Comparison of ENCODE assay signal across 3 cellular contexts in the genomic region with DNA sequence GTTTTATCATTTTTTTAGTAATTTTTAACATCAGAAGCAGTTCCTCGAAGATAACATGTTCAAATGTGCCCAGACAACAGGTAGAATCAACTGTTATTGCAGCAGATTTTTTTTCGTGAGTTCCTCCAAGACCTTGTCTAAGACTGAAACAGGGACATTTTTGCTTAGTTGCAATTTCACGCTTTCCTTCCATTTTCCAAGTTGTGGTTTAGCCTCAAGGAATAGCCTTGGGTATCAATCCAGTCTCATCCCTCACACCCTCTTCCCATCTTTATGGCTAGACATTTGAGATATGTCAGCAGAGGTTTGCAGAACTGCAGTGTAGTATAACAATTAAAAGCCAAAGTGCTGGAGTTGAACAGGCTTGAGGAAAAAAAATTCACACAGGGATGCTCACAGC.
A peak's percentile ranks its signal among the peaks of the same experiment; 100 is the strongest.
TF ChIP-seq lines count a peak whose summit lies in the region.

No MANE protein-coding gene starts in this region.

TF ChIP-seq in HepG2, 621 proteins besides CTCF, POLR2A, EP300 and RAD21 (continued from another document):
- no peak for TF ChIP-seq SP5 (CRISPR knock-in tag; IDR thresholded peaks at IDR 0.05; ENCODE audit: borderline replicate concordance, low read depth)
- no peak for TF ChIP-seq SRSF1 (optimal IDR thresholded peaks at IDR 0.05; ENCODE audit: low read depth, low read length)
- no peak for TF ChIP-seq AGO1 (IDR thresholded peaks at IDR 0.05; ENCODE audit: low read depth, low read length, poor library complexity, severe bottlenecking)
- TF ChIP-seq KAT8 (CRISPR knock-in tag; IDR thresholded peaks at IDR 0.05): no peak
- TF ChIP-seq MYNN (CRISPR knock-in tag; IDR thresholded peaks at IDR 0.05; ENCODE audit: low read depth): no peak
- no peak for TF ChIP-seq ISX (CRISPR knock-in tag; conservative IDR thresholded peaks at IDR 0.05)
- no peak for TF ChIP-seq CEBPG (CRISPR knock-in tag; IDR thresholded peaks at IDR 0.05)
- peak; percentile 67 for TF ChIP-seq MAFF (IDR thresholded peaks at IDR 0.05; ENCODE audit: low read depth, low read length)
- TF ChIP-seq ZNF382 (CRISPR knock-in tag; IDR thresholded peaks at IDR 0.05; ENCODE audit: borderline replicate concordance): no peak
- TF ChIP-seq ZMYM4 (CRISPR knock-in tag; IDR thresholded peaks at IDR 0.05): no peak
- TF ChIP-seq RXRB (CRISPR knock-in tag; IDR thresholded peaks at IDR 0.05; ENCODE audit: borderline replicate concordance): no peak
- TF ChIP-seq, protein P1, sequence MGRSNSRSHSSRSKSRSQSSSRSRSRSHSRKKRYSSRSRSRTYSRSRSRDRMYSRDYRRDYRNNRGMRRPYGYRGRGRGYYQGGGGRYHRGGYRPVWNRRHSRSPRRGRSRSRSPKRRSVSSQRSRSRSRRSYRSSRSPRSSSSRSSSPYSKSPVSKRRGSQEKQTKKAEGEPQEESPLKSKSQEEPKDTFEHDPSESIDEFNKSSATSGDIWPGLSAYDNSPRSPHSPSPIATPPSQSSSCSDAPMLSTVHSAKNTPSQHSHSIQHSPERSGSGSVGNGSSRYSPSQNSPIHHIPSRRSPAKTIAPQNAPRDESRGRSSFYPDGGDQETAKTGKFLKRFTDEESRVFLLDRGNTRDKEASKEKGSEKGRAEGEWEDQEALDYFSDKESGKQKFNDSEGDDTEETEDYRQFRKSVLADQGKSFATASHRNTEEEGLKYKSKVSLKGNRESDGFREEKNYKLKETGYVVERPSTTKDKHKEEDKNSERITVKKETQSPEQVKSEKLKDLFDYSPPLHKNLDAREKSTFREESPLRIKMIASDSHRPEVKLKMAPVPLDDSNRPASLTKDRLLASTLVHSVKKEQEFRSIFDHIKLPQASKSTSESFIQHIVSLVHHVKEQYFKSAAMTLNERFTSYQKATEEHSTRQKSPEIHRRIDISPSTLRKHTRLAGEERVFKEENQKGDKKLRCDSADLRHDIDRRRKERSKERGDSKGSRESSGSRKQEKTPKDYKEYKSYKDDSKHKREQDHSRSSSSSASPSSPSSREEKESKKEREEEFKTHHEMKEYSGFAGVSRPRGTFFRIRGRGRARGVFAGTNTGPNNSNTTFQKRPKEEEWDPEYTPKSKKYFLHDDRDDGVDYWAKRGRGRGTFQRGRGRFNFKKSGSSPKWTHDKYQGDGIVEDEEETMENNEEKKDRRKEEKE (IDR thresholded peaks at IDR 0.05): no peak
- TF ChIP-seq, protein P2, sequence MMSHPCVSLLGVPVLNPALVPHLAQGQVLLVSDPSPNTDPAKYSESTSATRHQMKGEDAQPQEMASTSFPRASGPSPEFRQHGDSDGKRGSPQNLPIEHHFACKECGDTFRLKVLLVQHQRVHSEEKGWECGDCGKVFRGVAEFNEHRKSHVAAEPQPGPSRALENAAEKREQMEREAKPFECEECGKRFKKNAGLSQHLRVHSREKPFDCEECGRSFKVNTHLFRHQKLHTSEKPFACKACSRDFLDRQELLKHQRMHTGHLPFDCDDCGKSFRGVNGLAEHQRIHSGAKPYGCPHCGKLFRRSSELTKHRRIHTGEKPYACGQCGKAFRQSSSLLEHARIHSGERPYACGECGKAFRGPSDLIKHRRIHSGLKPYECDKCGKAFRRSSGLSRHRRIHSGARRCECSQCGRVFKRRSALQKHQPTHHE (CRISPR knock-in tag; IDR thresholded peaks at IDR 0.05; ENCODE audit: borderline replicate concordance): no peak
- no peak for TF ChIP-seq ZKSCAN5 (CRISPR knock-in tag; IDR thresholded peaks at IDR 0.05)

TF ChIP-seq in A549, 52 proteins besides CTCF, POLR2A, EP300 and RAD21 (continued from another document):
- TF ChIP-seq, protein P3, sequence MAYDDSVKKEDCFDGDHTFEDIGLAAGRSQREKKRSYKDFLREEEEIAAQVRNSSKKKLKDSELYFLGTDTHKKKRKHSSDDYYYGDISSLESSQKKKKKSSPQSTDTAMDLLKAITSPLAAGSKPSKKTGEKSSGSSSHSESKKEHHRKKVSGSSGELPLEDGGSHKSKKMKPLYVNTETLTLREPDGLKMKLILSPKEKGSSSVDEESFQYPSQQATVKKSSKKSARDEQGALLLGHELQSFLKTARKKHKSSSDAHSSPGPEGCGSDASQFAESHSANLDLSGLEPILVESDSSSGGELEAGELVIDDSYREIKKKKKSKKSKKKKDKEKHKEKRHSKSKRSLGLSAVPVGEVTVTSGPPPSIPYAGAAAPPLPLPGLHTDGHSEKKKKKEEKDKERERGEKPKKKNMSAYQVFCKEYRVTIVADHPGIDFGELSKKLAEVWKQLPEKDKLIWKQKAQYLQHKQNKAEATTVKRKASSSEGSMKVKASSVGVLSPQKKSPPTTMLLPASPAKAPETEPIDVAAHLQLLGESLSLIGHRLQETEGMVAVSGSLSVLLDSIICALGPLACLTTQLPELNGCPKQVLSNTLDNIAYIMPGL (CRISPR knock-in tag; IDR thresholded peaks at IDR 0.05; ENCODE audit: borderline replicate concordance): no peak
- TF ChIP-seq MAFK (IDR thresholded peaks at IDR 0.05; ENCODE audit: partially characterized antibody): peak; percentile 43
- TF ChIP-seq ZNF302 (CRISPR knock-in tag; IDR thresholded peaks at IDR 0.05): no peak
- TF ChIP-seq EHF (CRISPR knock-in tag; IDR thresholded peaks at IDR 0.05): no peak

TF ChIP-seq in K562, 482 proteins besides CTCF, POLR2A, EP300 and RAD21 (continued from another document):
- TF ChIP-seq C11orf30 (IDR thresholded peaks at IDR 0.05; ENCODE audit: low read depth) (peak; percentile 38; the same call in 1 of the 2 replicates), ZEB2 (IDR thresholded peaks at IDR 0.05) (no peak)
